ENCODE assay signal across 1 cellular context in genomic region chr2:180707867-180708205, GRCh38.
TF ChIP-seq lines count a peak whose summit lies in the region.

No MANE protein-coding gene starts in this region.

TF ChIP-seq in HCT116, 20 proteins besides CTCF, POLR2A, EP300 and RAD21 (continued from another document):
- TF ChIP-seq EZH2phosphoT487 (IDR thresholded peaks at IDR 0.05; ENCODE audit: borderline replicate concordance) (no peak), POLR2AphosphoS5 (IDR thresholded peaks at IDR 0.05; ENCODE audit: low read depth, low read length) (no peak), MAX (IDR thresholded peaks at IDR 0.05) (peak; percentile 46), ZBTB33 (IDR thresholded peaks at IDR 0.05; ENCODE audit: extremely low read depth, insufficient replicate concordance, low read length) (no peak), SRF (IDR thresholded peaks at IDR 0.05; ENCODE audit: low read depth) (no peak), SIN3A (IDR thresholded peaks at IDR 0.05; ENCODE audit: low read depth) (no peak), ELF1 (IDR thresholded peaks at IDR 0.05; ENCODE audit: borderline replicate concordance, low read depth) (no peak), CEBPB (IDR thresholded peaks at IDR 0.05; ENCODE audit: low read depth) (peak; percentile 58; the same call in 1 of the 2 replicates), CBX3 (IDR thresholded peaks at IDR 0.05; ENCODE audit: low read depth) (no peak), SP1 (IDR thresholded peaks at IDR 0.05; ENCODE audit: low read depth) (0 out of 2 replicates have a peak, but pooled peaks have one; percentile 18), ZNF274 (IDR thresholded peaks at IDR 0.05; ENCODE audit: low read depth, low read length) (no peak)
